16 cellular contexts compared by ENCODE assay signal in genomic region chr9:30713279-30713678, GRCh38.
DNase-seq lines count a peak whose midpoint lies in the region; ATAC-seq and TF ChIP-seq lines count a peak whose summit lies in the region.
"Had no signal": no experiment of that assay in that cellular context is flagged by ENCODE, and none has a peak within 500 bp of the region (broad histone marks: within the 10 kb centered on the region; RNA-seq: fewer than 3 reads in every experiment).

No MANE protein-coding gene starts in this region.

- no peaks in the 10 kb centered on the region for H3K4me1 ChIP-seq in neural progenitor cell
- no peaks in the 10 kb centered on the region for H3K4me1 ChIP-seq in PC-9 (replicated peaks; ENCODE audit: insufficient read depth)
- H3K4me1 ChIP-seq in heart left ventricle = no peaks in the 10 kb centered on the region

- no peak for TF ChIP-seq POLR2A in heart left ventricle (IDR thresholded peaks at IDR 0.05)

- peak overlapping the region in 4 of 5 experiments; percentile 17 to 94 (median 48) for H3K27ac Mint-ChIP-seq in brain
- H3K27ac Mint-ChIP-seq in neural progenitor cell = no peak overlapping the region
- no peak overlapping the region for H3K27ac Mint-ChIP-seq in activated CD8-positive, alpha-beta memory T cell treated with anti-CD3 and anti-CD28 coated beads, Interleukin-2, amount 10 ng/mL, durations not matched to agents 7 days and 5 days
- H3K27ac Mint-ChIP-seq: B cell; CD4-positive, alpha-beta T cell had no signal

- H2AFZ ChIP-seq in neural progenitor cell (replicated peaks) (peak overlapping the region; percentile 31), PC-9 (no peak overlapping the region)
- H2AFZ ChIP-seq: GM23248 had no signal

- H3K27me3 ChIP-seq in neural progenitor cell (no peaks in the 10 kb centered on the region), PC-9 (ENCODE audit: insufficient read depth, low read depth) (no peaks in the 10 kb centered on the region), heart left ventricle (no peaks in the 10 kb centered on the region)

- intact Hi-C loops in PC-9 (cut with micrococcal nuclease; ENCODE audit: unreplicated experiment) = no loop called here
- intact Hi-C loops in heart left ventricle (cut with DNase I) = no loop called here

- BruUV-seq in PC-9 (replicated peaks; lab: Mats Ljungman, UMichigan) = no TSS peak

- H3K27me3 Mint-ChIP-seq in brain (no peaks in the 10 kb centered on the region), neural progenitor cell (ENCODE audit: insufficient read depth, low read depth) (no peaks in the 10 kb centered on the region)
- no peaks in the 10 kb centered on the region for H3K27me3 Mint-ChIP-seq in activated CD8-positive, alpha-beta memory T cell treated with anti-CD3 and anti-CD28 coated beads, Interleukin-2, amount 10 ng/mL, durations not matched to agents 7 days and 5 days
- H3K27me3 Mint-ChIP-seq: B cell; CD4-positive, alpha-beta T cell had no signal

- peak overlapping the region in 1 of 5 experiments; percentile 22 for H3K4me3 Mint-ChIP-seq in brain
- H3K4me3 Mint-ChIP-seq in neural progenitor cell = no peak overlapping the region
- no peak overlapping the region for H3K4me3 Mint-ChIP-seq in activated CD8-positive, alpha-beta memory T cell treated with anti-CD3 and anti-CD28 coated beads, Interleukin-2, amount 10 ng/mL, durations not matched to agents 7 days and 5 days
- H3K4me3 Mint-ChIP-seq: B cell; CD4-positive, alpha-beta T cell had no signal

- H3K36me3 ChIP-seq in neural progenitor cell (no peaks in the 10 kb centered on the region), PC-9 (ENCODE audit: low read depth) (no peaks in the 10 kb centered on the region), heart left ventricle (no peaks in the 10 kb centered on the region)

- no peak overlapping the region for H3K4me2 ChIP-seq in neural progenitor cell
- H3K4me2 ChIP-seq in PC-9 = no peak overlapping the region

- no peak for TF ChIP-seq CTCF in brain (conservative IDR thresholded peaks at IDR 0.05)
- no peak for TF ChIP-seq CTCF in neural progenitor cell (IDR thresholded peaks at IDR 0.05)
- no peak for TF ChIP-seq CTCF in PC-9 (conservative IDR thresholded peaks at IDR 0.05)
- no peak for TF ChIP-seq CTCF in heart left ventricle (IDR thresholded peaks at IDR 0.05)

- H3K9me3 Mint-ChIP-seq in brain (no peaks in the 10 kb centered on the region), neural progenitor cell (no peaks in the 10 kb centered on the region)
- no peaks in the 10 kb centered on the region for H3K9me3 Mint-ChIP-seq in activated CD8-positive, alpha-beta memory T cell treated with anti-CD3 and anti-CD28 coated beads, Interleukin-2, amount 10 ng/mL, durations not matched to agents 7 days and 5 days (ENCODE audit: low read depth)
- H3K9me3 Mint-ChIP-seq: CD4-positive, alpha-beta T cell had no signal

- POLR2A ChIA-PET in PC-9 (lab: Charles Lee; ENCODE audit: unreplicated experiment) = no interaction called here

- DNase-seq in NCI-H2227 (lab: John Stamatoyannopoulos, UW; ENCODE audit: unreplicated experiment) = peak; percentile 57
- DNase-seq in neural progenitor cell (ENCODE audit: low spot score) = no peak
- DNase-seq in superior temporal gyrus (ENCODE audit: extremely low spot score) = peak; percentile 35
- DNase-seq in activated CD8-positive, alpha-beta memory T cell treated with anti-CD3 and anti-CD28 coated beads, Interleukin-2, amount 10 ng/mL, durations not matched to agents 7 days and 5 days = no peak
- DNase-seq in PC-9 = no peak
- DNase-seq in heart left ventricle = no peak
- DNase-seq: Calu3; CD4-positive, alpha-beta T cell; GM23248; NCI-H1417 treated with DMSO at 0.1 percent for 48 hours; NCI-H2029 treated with DMSO at 0.1 percent for 48 hours; NCI-H524 treated with DMSO at 0.1 percent for 48 hours; RPMI8226 had no signal

- H3K4me3 ChIP-seq in neural progenitor cell (no peak overlapping the region), PC-9 (no peak overlapping the region), heart left ventricle (no peak overlapping the region)
- H3K4me3 ChIP-seq: GM23248, K562 had no signal

- H3K9me2 ChIP-seq in PC-9 (ENCODE audit: insufficient read depth) = no peaks in the 10 kb centered on the region

- ATAC-seq in activated CD8-positive, alpha-beta memory T cell treated with anti-CD3 and anti-CD28 coated beads, Interleukin-2, amount 10 ng/mL, durations not matched to agents 7 days and 5 days = no peak
- ATAC-seq in heart left ventricle = no peak
- ATAC-seq: K562 had no signal

- H3K36me3 Mint-ChIP-seq in brain (no peaks in the 10 kb centered on the region), neural progenitor cell (no peaks in the 10 kb centered on the region)
- H3K36me3 Mint-ChIP-seq in activated CD8-positive, alpha-beta memory T cell treated with anti-CD3 and anti-CD28 coated beads, Interleukin-2, amount 10 ng/mL, durations not matched to agents 7 days and 5 days = no peaks in the 10 kb centered on the region

- H3F3A ChIP-seq in neural progenitor cell (ENCODE audit: low read depth) (no peaks in the 10 kb centered on the region), PC-9 (ENCODE audit: insufficient read depth, low read depth) (no peaks in the 10 kb centered on the region)

- no peaks in the 10 kb centered on the region for H3K79me2 ChIP-seq in neural progenitor cell (ENCODE audit: low read depth)
- no peaks in the 10 kb centered on the region for H3K79me2 ChIP-seq in PC-9 (ENCODE audit: low read depth)

- H3K9me3 ChIP-seq in neural progenitor cell (ENCODE audit: low read depth) (no peaks in the 10 kb centered on the region), PC-9 (ENCODE audit: insufficient read depth, low read depth) (no peaks in the 10 kb centered on the region), heart left ventricle (no peaks in the 10 kb centered on the region)

- H3K9ac ChIP-seq in neural progenitor cell = no peak overlapping the region
- H3K9ac ChIP-seq: GM23248 had no signal

- CTCF ChIA-PET in activated CD8-positive, alpha-beta memory T cell treated with anti-CD3 and anti-CD28 coated beads, Interleukin-2, amount 10 ng/mL, durations not matched to agents 7 days and 5 days (lab: Charles Lee) = no interaction called here
- CTCF ChIA-PET in PC-9 (lab: Charles Lee) = no interaction called here

- H3K27ac ChIP-seq in neural progenitor cell (no peak overlapping the region), PC-9 (no peak overlapping the region), heart left ventricle (no peak overlapping the region)
- H3K27ac ChIP-seq: GM23248 had no signal

- H4K20me1 ChIP-seq in neural progenitor cell (ENCODE audit: low read depth) (no peaks in the 10 kb centered on the region), PC-9 (ENCODE audit: insufficient read depth) (no peaks in the 10 kb centered on the region)

- peaks cover 8% of the 10 kb centered on the region for H3K4me1 Mint-ChIP-seq in brain
- no peaks in the 10 kb centered on the region for H3K4me1 Mint-ChIP-seq in neural progenitor cell
- no peaks in the 10 kb centered on the region for H3K4me1 Mint-ChIP-seq in activated CD8-positive, alpha-beta memory T cell treated with anti-CD3 and anti-CD28 coated beads, Interleukin-2, amount 10 ng/mL, durations not matched to agents 7 days and 5 days
- H3K4me1 Mint-ChIP-seq: B cell had no signal

Comparison
In these comparisons a context has a peak if more than half of its experiments do, and no peak if none do; other contexts are left out.
1. DNase-seq: peak in NCI-H2227 (single experiment) and superior temporal gyrus (single experiment); none in neural progenitor cell (single experiment), activated CD8-positive, alpha-beta memory T cell treated with anti-CD3 and anti-CD28 coated beads, Interleukin-2, amount 10 ng/mL, durations not matched to agents 7 days and 5 days (single experiment), PC-9 (0 of 2) and heart left ventricle (0 of 5).
2. H3K27ac Mint-ChIP-seq: peak in brain (4 of 5); none in neural progenitor cell (single experiment) and activated CD8-positive, alpha-beta memory T cell treated with anti-CD3 and anti-CD28 coated beads, Interleukin-2, amount 10 ng/mL, durations not matched to agents 7 days and 5 days (single experiment).